ENCODE assay signal across 18 cellular contexts in the genomic region with DNA sequence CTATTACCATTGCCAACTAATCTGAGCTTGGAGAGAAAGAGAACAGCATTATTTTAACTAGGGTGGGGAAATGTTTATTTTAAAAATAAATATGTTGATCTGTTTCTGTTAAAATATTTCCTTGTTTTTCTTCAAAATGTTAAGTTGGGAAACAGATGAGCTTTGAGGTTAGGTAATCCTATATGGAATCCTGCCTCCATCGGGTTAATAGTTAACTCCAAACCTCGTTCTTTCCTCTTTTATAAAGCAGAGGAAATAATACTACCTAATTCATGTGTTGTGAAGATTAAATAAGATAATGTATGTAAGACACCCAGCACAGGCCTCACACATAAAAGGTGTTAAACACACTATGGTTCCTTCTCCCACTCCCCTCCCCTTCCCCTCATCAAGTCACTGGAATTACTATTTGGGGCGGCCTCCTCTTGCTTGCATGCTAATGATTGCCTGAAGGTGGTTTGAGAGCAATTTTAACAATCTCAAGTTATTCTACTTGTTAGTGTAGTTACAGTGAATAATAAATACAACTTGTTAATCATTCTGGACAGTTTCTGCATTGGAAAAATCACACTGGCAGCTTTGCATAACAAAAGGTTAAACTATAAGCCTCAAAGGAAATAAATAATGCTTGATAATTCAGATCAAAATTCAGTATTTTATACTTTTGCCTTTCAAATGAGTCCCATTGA.
"Had no signal": no experiment of that assay in that cellular context is flagged by ENCODE, and none has a peak within 500 bp of the region (broad histone marks: within the 10 kb centered on the region; RNA-seq: fewer than 3 reads in every experiment).

No MANE protein-coding gene starts in this region.

- H3K27ac Mint-ChIP-seq: activated CD4-positive, alpha-beta T cell treated with anti-CD3 and anti-CD28 coated beads for 36 hours; activated naive CD8-positive, alpha-beta T cell; activated T-helper 1 cell treated with anti-CD3 and anti-CD28 coated beads, Interleukin-12 subunit alpha, Interleukin-12 subunit beta, Interleukin-2, Interleukin-4 antibody, amounts not matched to agents 30 ng/mL and 10 ng/mL and 1 ng/mL, durations not matched to agents 14 hours and 24 hours and 36 hours; dendritic cell treated with granulocyte-macrophage colony-stimulating factor and Interleukin-4, amounts not matched to agents 40 ng/mL and 50 ng/mL, for 4 days; stimulated activated memory B cell treated with anti-CD40 and anti-IgM and Interleukin-4, amounts not matched to agents 10 μg/mL and 1 μg/mL and 100 μg/mL, for 72 hours; T-helper 2 cell treated with Interferon-gamma antibody and Interleukin-4, amounts not matched to agents 5 μg/mL and 100 μg/mL, for 36 hours had no signal

- H3K4me1 Mint-ChIP-seq: activated CD4-positive, alpha-beta T cell treated with anti-CD3 and anti-CD28 coated beads for 36 hours; stimulated activated memory B cell treated with anti-CD40 and anti-IgM and Interleukin-4, amounts not matched to agents 10 μg/mL and 1 μg/mL and 100 μg/mL, for 72 hours had no signal

- H3K4me3 ChIP-seq: cardiac muscle cell, esophagus squamous epithelium, ovary, spleen, tibial nerve, uterus had no signal

- H3K27ac ChIP-seq: cardiac muscle cell, esophagus squamous epithelium, ovary, spleen, tibial nerve, uterus had no signal

- H3K27me3 ChIP-seq: cardiac muscle cell, esophagus squamous epithelium, ovary, spleen, tibial nerve, uterus had no signal

- H3K4me3 Mint-ChIP-seq: activated CD4-positive, alpha-beta T cell treated with anti-CD3 and anti-CD28 coated beads for 36 hours; activated naive CD8-positive, alpha-beta T cell; activated T-helper 1 cell treated with anti-CD3 and anti-CD28 coated beads, Interleukin-12 subunit alpha, Interleukin-12 subunit beta, Interleukin-2, Interleukin-4 antibody, amounts not matched to agents 30 ng/mL and 10 ng/mL and 1 ng/mL, durations not matched to agents 14 hours and 24 hours and 36 hours; dendritic cell treated with granulocyte-macrophage colony-stimulating factor and Interleukin-4, amounts not matched to agents 40 ng/mL and 50 ng/mL, for 4 days; stimulated activated memory B cell treated with anti-CD40 and anti-IgM and Interleukin-4, amounts not matched to agents 10 μg/mL and 1 μg/mL and 100 μg/mL, for 72 hours; T-helper 2 cell treated with Interferon-gamma antibody and Interleukin-4, amounts not matched to agents 5 μg/mL and 100 μg/mL, for 36 hours had no signal

- H3K9me3 ChIP-seq: ovary, uterus had no signal

- H3K36me3 Mint-ChIP-seq: activated naive CD8-positive, alpha-beta T cell; stimulated activated memory B cell treated with anti-CD40 and anti-IgM and Interleukin-4, amounts not matched to agents 10 μg/mL and 1 μg/mL and 100 μg/mL, for 72 hours had no signal

- H3K9me3 Mint-ChIP-seq: activated T-helper 1 cell treated with anti-CD3 and anti-CD28 coated beads, Interleukin-12 subunit alpha, Interleukin-12 subunit beta, Interleukin-2, Interleukin-4 antibody, amounts not matched to agents 30 ng/mL and 10 ng/mL and 1 ng/mL, durations not matched to agents 14 hours and 24 hours and 36 hours; stimulated activated memory B cell treated with anti-CD40 and anti-IgM and Interleukin-4, amounts not matched to agents 10 μg/mL and 1 μg/mL and 100 μg/mL, for 72 hours; T-helper 2 cell treated with Interferon-gamma antibody and Interleukin-4, amounts not matched to agents 5 μg/mL and 100 μg/mL, for 36 hours had no signal

- DNase-seq: activated CD4-positive, alpha-beta T cell treated with anti-CD3 and anti-CD28 coated beads for 36 hours; activated CD4-positive, alpha-beta T cell treated with anti-CD3 and anti-CD28 coated beads, Interleukin-2, amount 50 U/mL, for 48 hours; activated T-cell treated with anti-CD3 and anti-CD28 coated beads for 4 hours; amniotic stem cell; effector CD8-positive, alpha-beta T cell; esophagus squamous epithelium; left colon; ovary; spleen; stimulated activated CD4-positive, alpha-beta T cell treated with anti-CD3 and anti-CD28 coated beads, Interleukin-4, amount 100 ng/mL, for 4 hours; uterus had no signal

- ATAC-seq: activated CD4-positive, alpha-beta T cell treated with anti-CD3 and anti-CD28 coated beads for 36 hours; left colon; stimulated activated memory B cell treated with anti-CD40 and anti-IgM and Interleukin-4, amounts not matched to agents 10 μg/mL and 1 μg/mL and 100 μg/mL, for 72 hours had no signal

- H3K4me1 ChIP-seq: esophagus squamous epithelium, spleen, tibial nerve, uterus had no signal

- H3K36me3 ChIP-seq: cardiac muscle cell, esophagus squamous epithelium, ovary, spleen, tibial nerve, uterus had no signal

- H3K27me3 Mint-ChIP-seq: activated CD4-positive, alpha-beta T cell treated with anti-CD3 and anti-CD28 coated beads for 36 hours; activated naive CD8-positive, alpha-beta T cell; dendritic cell treated with granulocyte-macrophage colony-stimulating factor and Interleukin-4, amounts not matched to agents 40 ng/mL and 50 ng/mL, for 4 days; stimulated activated memory B cell treated with anti-CD40 and anti-IgM and Interleukin-4, amounts not matched to agents 10 μg/mL and 1 μg/mL and 100 μg/mL, for 72 hours had no signal
